Comparison of ENCODE assay signal across 8 cellular contexts in genomic region chr16:85798901-85799496, GRCh38. TPM values are rescaled to one million over a fixed set of nuclear protein-coding genes. Genes with fewer than 3 reads are reported as not detected.
DNase-seq lines count a peak whose midpoint lies in the region; ATAC-seq and TF ChIP-seq lines count a peak whose summit lies in the region.

No MANE protein-coding gene starts in this region.

- DNase-seq in A673 (ENCODE audit: low spot score) (no peak), chondrocyte (ENCODE audit: low spot score) (no peak), sciatic nerve (ENCODE audit: low spot score) (no peak)

- CTCF ChIA-PET in A673 (lab: Charles Lee) = no interaction called here

- H3K9me3 ChIP-seq in A673 (ENCODE audit: low read depth, low read length, poor library complexity, severe bottlenecking) (no peaks in the 10 kb centered on the region), liver (ENCODE audit: control insufficient read depth in 4 of 4, low read length in 3 of 4) (no peaks in the 10 kb centered on the region)

- H3K4me1 ChIP-seq in A673 (ENCODE audit: insufficient read depth, low read length, poor library complexity, severe bottlenecking) (peaks cover 9% of the 10 kb centered on the region), liver (ENCODE audit: control insufficient read depth in 4 of 4, insufficient read depth in 4 of 4, low read length in 3 of 4) (peaks cover 4 to 33% (median 23%) of the 10 kb centered on the region in 4 donors)

- TF ChIP-seq POLR2A in GM18505 (IDR thresholded peaks at IDR 0.05; ENCODE audit: borderline replicate concordance, extremely low read depth, insufficient read depth, insufficient read length) = no peak

- H3K27ac Mint-ChIP-seq in chondrocyte (ENCODE audit: unreplicated experiment) = peak overlapping the region; percentile 84
- H3K27ac Mint-ChIP-seq in stimulated activated naive CD8-positive, alpha-beta T cell treated with anti-CD3 and anti-CD28 coated beads, Interleukin-15, Interleukin-2, amounts not matched to agents 100 ng/mL and 50 ng/mL, for 24 hours = peak overlapping the region; percentile 77

- H3K4me3 Mint-ChIP-seq in chondrocyte (ENCODE audit: unreplicated experiment) = peak overlapping the region; percentile 85
- H3K4me3 Mint-ChIP-seq in stimulated activated naive CD8-positive, alpha-beta T cell treated with anti-CD3 and anti-CD28 coated beads, Interleukin-15, Interleukin-2, amounts not matched to agents 100 ng/mL and 50 ng/mL, for 24 hours = peak overlapping the region; percentile 89

- no peaks in the 10 kb centered on the region for H3K9me3 Mint-ChIP-seq in chondrocyte (ENCODE audit: low read depth)
- H3K9me3 Mint-ChIP-seq in stimulated activated naive CD8-positive, alpha-beta T cell treated with anti-CD3 and anti-CD28 coated beads, Interleukin-15, Interleukin-2, amounts not matched to agents 100 ng/mL and 50 ng/mL, for 24 hours = no peaks in the 10 kb centered on the region

- H3K27me3 Mint-ChIP-seq in chondrocyte (ENCODE audit: low read depth) = no peaks in the 10 kb centered on the region
- H3K27me3 Mint-ChIP-seq in stimulated activated naive CD8-positive, alpha-beta T cell treated with anti-CD3 and anti-CD28 coated beads, Interleukin-15, Interleukin-2, amounts not matched to agents 100 ng/mL and 50 ng/mL, for 24 hours = no peaks in the 10 kb centered on the region

- TF ChIP-seq RAD21 in liver (IDR thresholded peaks at IDR 0.05) = no peak

- intact Hi-C loops in A673 (cut with micrococcal nuclease; ENCODE audit: unreplicated experiment) (no loop called here), sciatic nerve (cut with DNase I) (no loop called here)

- TF ChIP-seq CTCF in A673 (conservative IDR thresholded peaks at IDR 0.05; ENCODE audit: low read depth, low read length) (no peak), chondrocyte (IDR thresholded peaks at IDR 0.05) (peak; percentile 40), liver (IDR thresholded peaks at IDR 0.05; ENCODE audit: low read depth, low read length, missing input control) (no peak)

- H3K36me3 ChIP-seq in A673 (ENCODE audit: insufficient read depth, low read length, poor library complexity, severe bottlenecking) = peaks cover 50% of the 10 kb centered on the region
- peaks cover 0 to 38% (median 21%) of the 10 kb centered on the region in 4 donors for H3K36me3 ChIP-seq in liver (ENCODE audit: control insufficient read depth in 4 of 4, insufficient read depth in 3 of 4, low read depth in 1 of 4, low read length in 3 of 4)

- WGBS in liver = under 1% methylated on average over 51 of the region's 51 CpGs

- POLR2A ChIA-PET in A673 (lab: Charles Lee; ENCODE audit: low non-redundant PET) = no interaction called here

- H3K27ac ChIP-seq in A673 (ENCODE audit: low read depth, low read length, poor library complexity, severe bottlenecking) (peak overlapping the region; percentile 96), liver (ENCODE audit: low read depth in 1 of 2, low read length in 2 of 2) (peak overlapping the region in 1 of 2 donors; percentile 88)

- ATAC-seq in GM18505 (IDR thresholded peaks at IDR 0.05; ENCODE audit: unreplicated experiment) (peak; percentile 23), HG03064 (IDR thresholded peaks at IDR 0.05; ENCODE audit: low read depth, unreplicated experiment) (peak; percentile 27), SK-N-SH treated with all-trans-retinoic acid at 6 μM for 48 hours (peak; percentile 66), sciatic nerve (no peak)

- H3K4me1 Mint-ChIP-seq in chondrocyte (ENCODE audit: low read depth) = peaks cover 43% of the 10 kb centered on the region
- H3K4me1 Mint-ChIP-seq in stimulated activated naive CD8-positive, alpha-beta T cell treated with anti-CD3 and anti-CD28 coated beads, Interleukin-15, Interleukin-2, amounts not matched to agents 100 ng/mL and 50 ng/mL, for 24 hours (ENCODE audit: low read depth) = peaks cover 66% of the 10 kb centered on the region

- H3K36me3 Mint-ChIP-seq in chondrocyte (ENCODE audit: low read depth) = peaks cover 31% of the 10 kb centered on the region
- H3K36me3 Mint-ChIP-seq in stimulated activated naive CD8-positive, alpha-beta T cell treated with anti-CD3 and anti-CD28 coated beads, Interleukin-15, Interleukin-2, amounts not matched to agents 100 ng/mL and 50 ng/mL, for 24 hours (ENCODE audit: low read depth) = peaks cover 68% of the 10 kb centered on the region

- H3K4me3 ChIP-seq in A673 (ENCODE audit: low read depth, low read length, poor library complexity, severe bottlenecking) (peak overlapping the region; percentile 100), liver (ENCODE audit: low read depth in 1 of 3, low read length in 3 of 3) (peak overlapping the region; percentile 86 to 97 (median 96))

- BruUV-seq in A673 (replicated peaks; lab: Mats Ljungman, UMichigan) = no TSS peak

- H3K27me3 ChIP-seq in A673 (replicated peaks; ENCODE audit: insufficient read depth, low read depth, low read length, poor library complexity) (no peaks in the 10 kb centered on the region), liver (ENCODE audit: control insufficient read depth in 4 of 4, insufficient read depth in 4 of 4, low read length in 3 of 4) (no peaks in the 10 kb centered on the region)

- H3K9ac ChIP-seq in liver (ENCODE audit: low read depth in 1 of 2, low read length in 2 of 2) = peak overlapping the region; percentile 52 to 95

TF ChIP-seq in SK-N-SH treated with all-trans-retinoic acid at 6 μM for 48 hours, 23 proteins besides CTCF, POLR2A, EP300 and RAD21 (continues in another document):
- TF ChIP-seq BACH2 (CRISPR knock-in tag; IDR thresholded peaks at IDR 0.05; ENCODE audit: borderline replicate concordance) (no peak), ARNTL (CRISPR knock-in tag; IDR thresholded peaks at IDR 0.05; ENCODE audit: borderline replicate concordance, low read depth) (no peak), TSHZ2 (CRISPR knock-in tag; IDR thresholded peaks at IDR 0.05) (no peak), CSDC2 (CRISPR knock-in tag; IDR thresholded peaks at IDR 0.05) (no peak)

TF ChIP-seq in liver, 16 proteins besides CTCF, POLR2A, EP300 and RAD21:
- TF ChIP-seq TAF1 (conservative IDR thresholded peaks at IDR 0.05) = no peak
- TF ChIP-seq JUND (IDR thresholded peaks at IDR 0.05) = no peak
- no peak for TF ChIP-seq HNF4G (IDR thresholded peaks at IDR 0.05)
- no peak for TF ChIP-seq MAX (IDR thresholded peaks at IDR 0.05)
- no peak for TF ChIP-seq FOXA2 (IDR thresholded peaks at IDR 0.05)
- TF ChIP-seq, protein P1, sequence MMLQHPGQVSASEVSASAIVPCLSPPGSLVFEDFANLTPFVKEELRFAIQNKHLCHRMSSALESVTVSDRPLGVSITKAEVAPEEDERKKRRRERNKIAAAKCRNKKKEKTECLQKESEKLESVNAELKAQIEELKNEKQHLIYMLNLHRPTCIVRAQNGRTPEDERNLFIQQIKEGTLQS (IDR thresholded peaks at IDR 0.05) = no peak
- TF ChIP-seq GABPA (IDR thresholded peaks at IDR 0.05 in 1 of 2, conservative IDR thresholded peaks at IDR 0.05 in 1 of 2) = no peak
- TF ChIP-seq SP1 (IDR thresholded peaks at IDR 0.05) = no peak
- no peak for TF ChIP-seq REST (IDR thresholded peaks at IDR 0.05)
- TF ChIP-seq EGR1 (IDR thresholded peaks at IDR 0.05; ENCODE audit: low read depth in 2 of 2) = no peak
- TF ChIP-seq YY1 (IDR thresholded peaks at IDR 0.05) = no peak
- no peak for TF ChIP-seq HNF4A (conservative IDR thresholded peaks at IDR 0.05)
- no peak for TF ChIP-seq RXRA (IDR thresholded peaks at IDR 0.05)
- no peak for TF ChIP-seq FOXA1 (IDR thresholded peaks at IDR 0.05)

RNA-seq across cellular contexts. Expression of gene EMC8, which starts 0.3 kb away (rescaled TPM):
- total RNA-seq in A673 (2021) (53.1 and 62.7 TPM in 2 replicates), chondrocyte (26.3 to 30.1 TPM (median 27.4 TPM) in 3 replicates), liver (10 to 100 TPM; 12.0 to 12.4 TPM), sciatic nerve (29.2 TPM)
- 10 to 100 TPM; 12.1 to 12.4 TPM for polyA plus RNA-seq in liver

RNA-seq across cellular contexts. Expression of gene COX4I1, which starts 0.5 kb away (rescaled TPM):
- total RNA-seq in A673 (2021) (554 and 575 TPM in 2 replicates), chondrocyte (341 to 345 TPM (median 344 TPM) in 3 replicates), liver (100 to 1,000 TPM; 186 to 195 TPM), sciatic nerve (277 TPM)
- polyA plus RNA-seq in liver = 100 to 1,000 TPM; 466 to 576 TPM

RNA-seq across cellular contexts. Expression of gene C16orf74, which starts 48.1 kb away (rescaled TPM):
- 3.8 and 5.9 TPM in 2 replicates for total RNA-seq in A673 (2021)
- 0.82 to 1.6 TPM (median 1.0 TPM) in 3 replicates for total RNA-seq in chondrocyte
- total RNA-seq in liver = under 1 TPM; 0.37 to 0.42 TPM
- polyA plus RNA-seq in liver = under 1 TPM; 0.44 to 0.75 TPM
- 1.8 TPM for total RNA-seq in sciatic nerve
